14 cellular contexts compared by ENCODE assay signal in the genomic region with DNA sequence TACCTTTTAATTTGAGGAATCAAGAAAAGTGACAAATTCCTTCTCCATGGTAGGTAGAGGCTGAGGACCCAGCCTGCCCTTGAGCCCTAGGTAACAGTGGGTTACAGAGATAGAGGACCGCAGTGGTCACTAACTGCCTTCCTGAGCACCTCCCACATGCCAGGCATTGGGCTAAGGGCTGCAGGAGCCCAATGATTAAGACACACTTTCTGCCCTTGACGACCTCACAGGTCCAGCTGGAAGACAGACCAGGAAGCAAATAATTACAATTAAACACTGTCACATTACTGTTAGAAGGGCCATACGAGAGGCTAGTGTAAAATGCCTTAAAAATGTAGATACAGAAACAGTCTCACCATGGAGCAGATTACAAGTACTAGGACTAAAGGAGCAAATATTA.
"Had no signal": no experiment of that assay in that cellular context is flagged by ENCODE, and none has a peak within 500 bp of the region (broad histone marks: within the 10 kb centered on the region; RNA-seq: fewer than 3 reads in every experiment).

No MANE protein-coding gene starts in this region.

- H3K4me3 Mint-ChIP-seq: endodermal cell; naive thymus-derived CD4-positive, alpha-beta T cell; nephron progenitor cell had no signal

- H3K27ac Mint-ChIP-seq: endodermal cell; naive thymus-derived CD4-positive, alpha-beta T cell; nephron progenitor cell had no signal

- H3K9me3 Mint-ChIP-seq: naive thymus-derived CD4-positive, alpha-beta T cell had no signal

- DNase-seq: colonic mucosa; dermis blood vessel endothelial cell; effector CD4-positive, alpha-beta T cell; endodermal cell; foreskin melanocyte; head of caudate nucleus; hippocampal formation; kidney glomerular epithelial cell; mesendoderm; naive thymus-derived CD4-positive, alpha-beta T cell; nephron progenitor cell; stimulated activated CD4-positive, alpha-beta T cell treated with anti-CD3 and anti-CD28 coated beads, Interleukin-2, amount 100 ng/mL, for 24 hours; stimulated activated CD4-positive, alpha-beta T cell treated with anti-CD3 and anti-CD28 coated beads, Interleukin-4, amount 100 ng/mL, for 4 hours; stimulated activated naive CD4-positive, alpha-beta T cell had no signal
